In genomic region chr9:112750111-112750766, GRCh38 we compare ENCODE assay signal across 8 cellular contexts. TPM values are rescaled to one million over a fixed set of nuclear protein-coding genes. Genes with fewer than 3 reads are reported as not detected.
DNase-seq lines count a peak whose midpoint lies in the region; ATAC-seq, FAIRE-seq and TF ChIP-seq lines count a peak whose summit lies in the region.

SNX30 (plus strand) TSS chr9:112750760; CDS start chr9:112751002, 242 bp downstream.

- FAIRE-seq in GM12891 (lab: Jason Lieb, UNC) = peak; percentile 79

- H3K27me3 ChIP-seq in left ventricle myocardium inferior (ENCODE audit: low read depth) (no peaks in the 10 kb centered on the region), prostate gland (replicated peaks; ENCODE audit: insufficient read depth) (no peaks in the 10 kb centered on the region), upper lobe of right lung (no peaks in the 10 kb centered on the region)

- peak within 1 kb of the TSS; percentile 86 for H3K27ac Mint-ChIP-seq in T-helper 1 cell treated with Interleukin-12 subunit alpha and Interleukin-12 subunit beta and Interleukin-4 antibody, amounts not matched to agents 30 μg/mL and 1 μg/mL, for 36 hours

- H3K36me3 Mint-ChIP-seq in T-helper 1 cell treated with Interleukin-12 subunit alpha and Interleukin-12 subunit beta and Interleukin-4 antibody, amounts not matched to agents 30 μg/mL and 1 μg/mL, for 36 hours (ENCODE audit: low read depth) = peaks cover 4% of the 10 kb centered on the region

- TF ChIP-seq POLR2A in GM12891 (IDR thresholded peaks at IDR 0.05; ENCODE audit: low read depth, low read length) = no peak
- TF ChIP-seq POLR2A in prostate gland (IDR thresholded peaks at IDR 0.05) = peak; percentile 61

- H3K27ac ChIP-seq in left ventricle myocardium inferior (replicated peaks) (peak within 1 kb of the TSS; percentile 90), prostate gland (peak within 1 kb of the TSS; percentile 75 to 82), upper lobe of right lung (peak within 1 kb of the TSS; percentile 89)

- ATAC-seq in HG02610 (IDR thresholded peaks at IDR 0.05; ENCODE audit: unreplicated experiment) = peak; percentile 73
- peak; percentile 95 for ATAC-seq in upper lobe of right lung

- intact Hi-C loops in left ventricle myocardium inferior (cut with micrococcal nuclease) = no loop called here
- intact Hi-C loops in prostate gland (cut with DNase I) = loop anchor here (5.0 kb wide), 3 partner anchors 33 to 368 kb away; partner anchors contain the start of genes HSDL2 and INIP
- intact Hi-C loops in upper lobe of right lung (cut with DNase I) = no loop called here

- no peaks in the 10 kb centered on the region for H3K27me3 Mint-ChIP-seq in T-helper 1 cell treated with Interleukin-12 subunit alpha and Interleukin-12 subunit beta and Interleukin-4 antibody, amounts not matched to agents 30 μg/mL and 1 μg/mL, for 36 hours (ENCODE audit: low read depth)

- DNase-seq in GM12891 (ENCODE audit: insufficient read length, low spot score) (peak; percentile 87), NCI-H1092 treated with DMSO at 0.1 percent for 48 hours (lab: John Stamatoyannopoulos, UW) (peak; percentile 77), amygdala (lab: John Stamatoyannopoulos, UW) (peak; percentile 44 to 93 (median 81)), left ventricle myocardium inferior (peak; percentile 92), prostate gland (ENCODE audit: low spot score) (peak; percentile 85), upper lobe of right lung (peak; percentile 96)

- H3K4me3 Mint-ChIP-seq in T-helper 1 cell treated with Interleukin-12 subunit alpha and Interleukin-12 subunit beta and Interleukin-4 antibody, amounts not matched to agents 30 μg/mL and 1 μg/mL, for 36 hours = peak within 1 kb of the TSS; percentile 86

- H3K9me3 ChIP-seq in left ventricle myocardium inferior (replicated peaks) = no peaks in the 10 kb centered on the region
- H3K9me3 ChIP-seq in prostate gland = no peaks in the 10 kb centered on the region
- no peaks in the 10 kb centered on the region for H3K9me3 ChIP-seq in upper lobe of right lung

- TF ChIP-seq CTCF in left ventricle myocardium inferior (IDR thresholded peaks at IDR 0.05; ENCODE audit: borderline replicate concordance) (peak; percentile 18), prostate gland (IDR thresholded peaks at IDR 0.05) (peak in 2 of 4 experiments; percentile 13 to 15), upper lobe of right lung (IDR thresholded peaks at IDR 0.05) (peak; percentile 23)

- WGBS in prostate gland = 5% methylated on average over 25 of the region's 49 CpGs

- H3K9me3 Mint-ChIP-seq in T-helper 1 cell treated with Interleukin-12 subunit alpha and Interleukin-12 subunit beta and Interleukin-4 antibody, amounts not matched to agents 30 μg/mL and 1 μg/mL, for 36 hours = no peaks in the 10 kb centered on the region

- H3K4me1 ChIP-seq in left ventricle myocardium inferior (peaks cover 52% of the 10 kb centered on the region), prostate gland (replicated peaks) (no peaks in the 10 kb centered on the region), upper lobe of right lung (peaks cover 37% of the 10 kb centered on the region)

- H3K36me3 ChIP-seq in left ventricle myocardium inferior (no peaks in the 10 kb centered on the region), prostate gland (no peaks in the 10 kb centered on the region), upper lobe of right lung (no peaks in the 10 kb centered on the region)

- peaks cover 39% of the 10 kb centered on the region for H3K4me1 Mint-ChIP-seq in T-helper 1 cell treated with Interleukin-12 subunit alpha and Interleukin-12 subunit beta and Interleukin-4 antibody, amounts not matched to agents 30 μg/mL and 1 μg/mL, for 36 hours (ENCODE audit: low read depth)

- H3K4me3 ChIP-seq in left ventricle myocardium inferior (peak within 1 kb of the TSS; percentile 99), prostate gland (peak within 1 kb of the TSS; percentile 57 to 97), upper lobe of right lung (peak within 1 kb of the TSS; percentile 78)

TF ChIP-seq in GM12891, 5 proteins besides CTCF, POLR2A, EP300 and RAD21:
- TF ChIP-seq TAF1 (IDR thresholded peaks at IDR 0.05; ENCODE audit: low read depth, low read length) = no peak
- 0 out of 2 replicates have a peak, but pooled peaks have one; percentile 46 for TF ChIP-seq POLR2AphosphoS5 (IDR thresholded peaks at IDR 0.05; ENCODE audit: low read depth, low read length)
- peak; percentile 36; the same call in 1 of the 2 replicates for TF ChIP-seq SPI1 (IDR thresholded peaks at IDR 0.05; ENCODE audit: low read depth, low read length)
- no peak for TF ChIP-seq POU2F2 (IDR thresholded peaks at IDR 0.05; ENCODE audit: low read depth, low read length)
- TF ChIP-seq PAX5 (IDR thresholded peaks at IDR 0.05; ENCODE audit: insufficient read depth, low read length, severe bottlenecking) = no peak

RNA-seq across cellular contexts. Expression of gene SNX30, which starts in this region (rescaled TPM):
- polyA plus RNA-seq in GM12891 (2012; ENCODE audit: low read depth, missing spikeins) = 2.1 TPM
- total RNA-seq in left ventricle myocardium inferior = 3.2 TPM
- 10 to 100 TPM in 1 of 2 donors, 1 to 10 TPM in 1; 6.3 to 38.7 TPM for total RNA-seq in prostate gland
- total RNA-seq in upper lobe of right lung = 76.3 TPM

Comparison
In these comparisons a context has a peak if more than half of its experiments do, and no peak if none do; other contexts are left out.
1. Peak in every context shown above with its lines: DNase-seq, ATAC-seq, H3K4me3 ChIP-seq and H3K27ac ChIP-seq.